Comparison of ENCODE assay signal across 8 cellular contexts in genomic region chr2:210195066-210195852, GRCh38. TPM values are rescaled to one million over a fixed set of nuclear protein-coding genes. Genes with fewer than 3 reads are reported as not detected.
DNase-seq lines count a peak whose midpoint lies in the region; ATAC-seq, FAIRE-seq and TF ChIP-seq lines count a peak whose summit lies in the region.

No MANE protein-coding gene starts in this region.

- in situ Hi-C loops in mammary epithelial cell (cut with MboI; ENCODE audit: low sequenced_read_pairs in 2 of 2) (loop anchor here (5.0 to 10.0 kb wide), 2 partner anchors 120 to 218 kb away; no protein-coding TSS in a partner anchor), HepG2 (cut with HindIII; ENCODE audit: extremely low pct_ligation_motif_present, low pct_unique_long_range_greater_than_20kb) (loop anchor here (5.0 to 25.0 kb wide), 3 partner anchors 123 to 1808 kb away; no protein-coding TSS in a partner anchor)

- H3K27me3 ChIP-seq in mammary epithelial cell (ENCODE audit: insufficient read depth, low read length) (no peaks in the 10 kb centered on the region), HepG2 (ENCODE audit: control insufficient read depth in 1 of 2, insufficient read depth in 2 of 2, low read length in 2 of 2) (no peaks in the 10 kb centered on the region), upper lobe of right lung (no peaks in the 10 kb centered on the region)

- 53% methylated on average over 8 of the region's 8 CpGs for WGBS in mammary epithelial cell (ENCODE audit: low coverage, missing lambda C conversion rate)
- 7% methylated on average over 8 of the region's 8 CpGs for WGBS in HepG2 (ENCODE audit: low lambda C conversion rate)

- POLR2A ChIA-PET in HepG2 (lab: Yijun Ruan, JAX), result interaction anchor here (1.0 kb wide), 1 partner anchor 24 kb away, joined by 4 read pairs; the partner anchor contains the start of gene KANSL1L

- CTCF ChIA-PET in mammary epithelial cell (lab: Charles Lee; ENCODE audit: low non-redundant PET) (no interaction called here), HepG2 (lab: Yijun Ruan, JAX; ENCODE audit: low intra/inter-chr PET ratio, low total read pairs) (interaction anchor here (1.0 to 5.1 kb wide), 5 partner anchors 122 to 231 kb away, joined by 3 to 66 read pairs (median 10); no protein-coding TSS in a partner anchor)

- TF ChIP-seq EP300 in HepG2 (IDR thresholded peaks at IDR 0.05; ENCODE audit: low read depth in 2 of 2, low read length in 2 of 2) (no peak), HepG2 (CRISPR knock-in tag; IDR thresholded peaks at IDR 0.05; ENCODE audit: borderline replicate concordance) (no peak)

- FAIRE-seq in HepG2 (lab: Jason Lieb, UNC), result peak; percentile 91
- no peak for FAIRE-seq in GM12891 (lab: Jason Lieb, UNC)

- H4K20me1 ChIP-seq in mammary epithelial cell (ENCODE audit: insufficient read depth, low read length), result no peaks in the 10 kb centered on the region
- H4K20me1 ChIP-seq in HepG2 (ENCODE audit: insufficient read depth, low read length), result no peaks in the 10 kb centered on the region

- no peak for TF ChIP-seq POLR2A in HepG2 (IDR thresholded peaks at IDR 0.05; ENCODE audit: insufficient read depth in 1 of 2, low read depth in 2 of 2, low read length in 2 of 2)
- no peak for TF ChIP-seq POLR2A in GM12891 (IDR thresholded peaks at IDR 0.05; ENCODE audit: low read depth, low read length)

- H3K27ac ChIP-seq in mammary epithelial cell (ENCODE audit: insufficient read depth, low read depth, low read length) (no peak overlapping the region), HepG2 (ENCODE audit: extremely low read length, insufficient read depth, low read length) (no peak overlapping the region), upper lobe of right lung (no peak overlapping the region)

- dilution Hi-C loops in mammary epithelial cell (cut with HindIII; ENCODE audit: low sequenced_read_pairs), result no loop called here

- ATAC-seq in HG02678 (IDR thresholded peaks at IDR 0.05; ENCODE audit: unreplicated experiment) (peak; percentile 27), HepG2 (peak; percentile 88), upper lobe of right lung (peak; percentile 53)

- TF ChIP-seq RAD21 in HepG2 (CRISPR knock-in tag; IDR thresholded peaks at IDR 0.05), result peak; percentile 82

- no peak overlapping the region for H3K9ac ChIP-seq in mammary epithelial cell (ENCODE audit: insufficient read depth, low read length)
- no peak overlapping the region for H3K9ac ChIP-seq in HepG2 (ENCODE audit: insufficient read depth, low read depth, low read length)

- H2AFZ ChIP-seq in mammary epithelial cell (ENCODE audit: low read depth, low read length) (no peak overlapping the region), HepG2 (ENCODE audit: low read length) (peak overlapping the region; percentile 57)

- intact Hi-C loops in mammary epithelial cell (cut with micrococcal nuclease), result loop anchor here (1.0 to 10.0 kb wide), 5 partner anchors 122 to 1790 kb away; partner anchors contain the start of genes MAP2 and PTH2R
- intact Hi-C loops in HepG2 (cut with micrococcal nuclease; ENCODE audit: unreplicated experiment), result loop anchor here (1.0 to 5.0 kb wide), 6 partner anchors 13 to 863 kb away; no protein-coding TSS in a partner anchor
- intact Hi-C loops in upper lobe of right lung (cut with DNase I), result loop anchor here (10.0 kb wide), 1 partner anchor 130 kb away; no protein-coding TSS in a partner anchor

- no peaks in the 10 kb centered on the region for H3K4me1 ChIP-seq in mammary epithelial cell (ENCODE audit: insufficient read depth, low read length)
- H3K4me1 ChIP-seq in HepG2 (ENCODE audit: insufficient read depth, low read length), result peaks cover 7% of the 10 kb centered on the region; the same call in 1 of the 2 replicates
- peaks cover 3% of the 10 kb centered on the region for H3K4me1 ChIP-seq in upper lobe of right lung

- H3K4me2 ChIP-seq in mammary epithelial cell (ENCODE audit: insufficient read depth, low read depth, low read length) (peak overlapping the region; percentile 18), HepG2 (ENCODE audit: low read depth, low read length) (peak overlapping the region; percentile 69)

- BruUV-seq in mammary epithelial cell (replicated peaks; lab: Mats Ljungman, UMichigan) (no TSS peak), HepG2 (replicated peaks; lab: Mats Ljungman, UMichigan) (no TSS peak)

- peak; percentile 66 to 71 for TF ChIP-seq CTCF in mammary epithelial cell (conservative IDR thresholded peaks at IDR 0.05 in 1 of 2, IDR thresholded peaks at IDR 0.05 in 1 of 2; ENCODE audit: extremely low read depth in 1 of 2, insufficient read depth in 1 of 2, low read depth in 1 of 2, low read length in 2 of 2)
- peak; percentile 77 for TF ChIP-seq CTCF in HepG2 (CRISPR knock-in tag; IDR thresholded peaks at IDR 0.05)
- TF ChIP-seq CTCF in upper lobe of right lung (IDR thresholded peaks at IDR 0.05), result peak; percentile 74

- H3K79me2 ChIP-seq in mammary epithelial cell (ENCODE audit: insufficient read depth, low read length) (no peaks in the 10 kb centered on the region), HepG2 (ENCODE audit: insufficient read depth, low read length) (no peaks in the 10 kb centered on the region)

- no peaks in the 10 kb centered on the region for H3K36me3 ChIP-seq in mammary epithelial cell (ENCODE audit: insufficient read depth, low read length)
- H3K36me3 ChIP-seq in HepG2 (replicated peaks in 1 of 2; ENCODE audit: control insufficient read depth in 1 of 2, insufficient read depth in 2 of 2, low read length in 2 of 2), result no peaks in the 10 kb centered on the region
- H3K36me3 ChIP-seq in upper lobe of right lung, result no peaks in the 10 kb centered on the region

- no peaks in the 10 kb centered on the region for H3K9me3 ChIP-seq in mammary epithelial cell (replicated peaks; ENCODE audit: insufficient read depth, low read length)
- no peaks in the 10 kb centered on the region for H3K9me3 ChIP-seq in HepG2 (ENCODE audit: low read length)
- H3K9me3 ChIP-seq in upper lobe of right lung, result no peaks in the 10 kb centered on the region

- no peak overlapping the region for H3K4me3 ChIP-seq in mammary epithelial cell (replicated peaks in 1 of 3; ENCODE audit: insufficient read depth in 1 of 3, low read depth in 2 of 3, low read length in 3 of 3)
- peak overlapping the region; percentile 5 to 44 (median 34); a peak in 4 of 6 replicates for H3K4me3 ChIP-seq in HepG2 (replicated peaks in 1 of 3; ENCODE audit: insufficient read depth in 1 of 3, low read depth in 2 of 3, low read length in 3 of 3)
- H3K4me3 ChIP-seq in upper lobe of right lung, result peak overlapping the region; percentile 17

- DNase-seq in DMS79 treated with DMSO at 0.1 percent for 48 hours (lab: John Stamatoyannopoulos, UW) (peak; percentile 67), NCI-H748 treated with DMSO at 0.1 percent for 48 hours (lab: John Stamatoyannopoulos, UW) (peak; percentile 65), mammary epithelial cell (no peak), HepG2 (ENCODE audit: low spot score) (peak; percentile 51), upper lobe of right lung (no peak), GM12891 (ENCODE audit: insufficient read length, low spot score) (no peak)
- no peak for DNase-seq in stimulated activated naive CD4-positive, alpha-beta T cell treated with Interleukin-2 at 50 U/mL for 16 hours (lab: John Stamatoyannopoulos, UW)

RNA-seq across cellular contexts. Expression of gene KANSL1L, which starts 24.1 kb away (rescaled TPM):
- total RNA-seq in mammary epithelial cell (10 to 100 TPM in 1 of 2 donors, 1 to 10 TPM in 1; 6.1 to 12.2 TPM), HepG2 (2016; rRNA removed; fragmentation: Illumina TruSeq; extraction: Trizol) (9.8 and 10.3 TPM in 2 replicates), upper lobe of right lung (36.3 TPM)
- polyA plus RNA-seq in mammary epithelial cell (1.6 TPM), HepG2 (2011; rRNA removed) (4.8 and 5.4 TPM in 2 replicates)
- polyA minus RNA-seq in mammary epithelial cell, result 15.8 TPM
- 35.1 and 38.9 TPM in 2 replicates for total RNA-seq in HepG2 (2016; cell fraction: cytosol; rRNA removed; fragmentation: Illumina TruSeq; extraction: Trizol; ENCODE audit: low read depth)
- total RNA-seq in HepG2 (2016; cell fraction: insoluble cytoplasmic fraction; rRNA removed; fragmentation: Illumina TruSeq; extraction: Trizol), result 8.9 and 10.1 TPM in 2 replicates
- 23.3 and 30.6 TPM in 2 replicates for total RNA-seq in HepG2 (2016; cell fraction: membrane; rRNA removed; fragmentation: Illumina TruSeq; extraction: Trizol)
- 16.6 and 16.9 TPM in 2 replicates for total RNA-seq in HepG2 (2016; cell fraction: nucleus; rRNA removed; fragmentation: Illumina TruSeq; extraction: Trizol)
- 2.0 and 2.5 TPM in 2 replicates for polyA plus RNA-seq in HepG2 (2011; cell fraction: cytosol; rRNA removed)
- 5.7 and 6.3 TPM in 2 replicates for polyA plus RNA-seq in HepG2 (2011; cell fraction: nucleus; rRNA removed)
- 4.7 and 4.9 TPM in 2 replicates for polyA plus RNA-seq in HepG2 (2012)
- 0.44 and 0.53 TPM in 2 replicates for polyA plus RNA-seq in HepG2 (2016; cell fraction: cytosol; fragmentation: Illumina TruSeq; extraction: Trizol; ENCODE audit: low read depth)
- 4.5 and 5.3 TPM in 2 replicates for polyA plus RNA-seq in HepG2 (2016; cell fraction: insoluble cytoplasmic fraction; fragmentation: Illumina TruSeq; extraction: Trizol; ENCODE audit: low read depth)
- polyA plus RNA-seq in HepG2 (2016; cell fraction: membrane; fragmentation: Illumina TruSeq; extraction: Trizol; ENCODE audit: low read depth), result 1.1 and 1.2 TPM in 2 replicates
- 8.8 and 11.2 TPM in 2 replicates for polyA plus RNA-seq in HepG2 (2016; cell fraction: nucleus; fragmentation: Illumina TruSeq; extraction: Trizol; ENCODE audit: insufficient read depth, low read depth)
- polyA minus RNA-seq in HepG2 (2011; rRNA and poly(A)+ RNA removed; ENCODE audit: low replicate concordance), result 3.5 and 5.5 TPM in 2 replicates
- polyA minus RNA-seq in HepG2 (2011; cell fraction: cytosol; rRNA and poly(A)+ RNA removed), result 7.0 and 8.4 TPM in 2 replicates
- 34.2 and 38.8 TPM in 2 replicates for polyA minus RNA-seq in HepG2 (2011; cell fraction: nucleus; rRNA and poly(A)+ RNA removed)
- 1.8 TPM for polyA plus RNA-seq in GM12891 (2012; ENCODE audit: low read depth, missing spikeins)

RNA-seq across cellular contexts. Expression of gene ACADL, which starts 30.0 kb away (rescaled TPM):
- total RNA-seq in mammary epithelial cell (under 1 TPM in 1 of 2 donors, not detected in 1; 0.50 TPM), HepG2 (2016; rRNA removed; fragmentation: Illumina TruSeq; extraction: Trizol) (not detected in 2 replicates), upper lobe of right lung (41.6 TPM)
- polyA plus RNA-seq in mammary epithelial cell (0.03 TPM), HepG2 (2011; rRNA removed) (not detected in 2 replicates)
- not detected for polyA minus RNA-seq in mammary epithelial cell
- not detected in 2 replicates for total RNA-seq in HepG2 (2016; cell fraction: cytosol; rRNA removed; fragmentation: Illumina TruSeq; extraction: Trizol; ENCODE audit: low read depth)
- not detected in 2 replicates for total RNA-seq in HepG2 (2016; cell fraction: insoluble cytoplasmic fraction; rRNA removed; fragmentation: Illumina TruSeq; extraction: Trizol)
- total RNA-seq in HepG2 (2016; cell fraction: membrane; rRNA removed; fragmentation: Illumina TruSeq; extraction: Trizol), result not detected in 2 replicates
- 0.22 TPM in 1 of 2 replicates, not detected in the other for total RNA-seq in HepG2 (2016; cell fraction: nucleus; rRNA removed; fragmentation: Illumina TruSeq; extraction: Trizol)
- polyA plus RNA-seq in HepG2 (2011; cell fraction: cytosol; rRNA removed), result not detected in 2 replicates
- polyA plus RNA-seq in HepG2 (2011; cell fraction: nucleus; rRNA removed), result not detected in 2 replicates
- polyA plus RNA-seq in HepG2 (2012), result not detected in 2 replicates
- not detected in 2 replicates for polyA plus RNA-seq in HepG2 (2016; cell fraction: cytosol; fragmentation: Illumina TruSeq; extraction: Trizol; ENCODE audit: low read depth)
- polyA plus RNA-seq in HepG2 (2016; cell fraction: insoluble cytoplasmic fraction; fragmentation: Illumina TruSeq; extraction: Trizol; ENCODE audit: low read depth), result not detected in 2 replicates
- polyA plus RNA-seq in HepG2 (2016; cell fraction: membrane; fragmentation: Illumina TruSeq; extraction: Trizol; ENCODE audit: low read depth), result not detected in 2 replicates
- not detected in 2 replicates for polyA plus RNA-seq in HepG2 (2016; cell fraction: nucleus; fragmentation: Illumina TruSeq; extraction: Trizol; ENCODE audit: insufficient read depth, low read depth)
- not detected in 2 replicates for polyA minus RNA-seq in HepG2 (2011; rRNA and poly(A)+ RNA removed; ENCODE audit: low replicate concordance)
- not detected in 2 replicates for polyA minus RNA-seq in HepG2 (2011; cell fraction: cytosol; rRNA and poly(A)+ RNA removed)
- polyA minus RNA-seq in HepG2 (2011; cell fraction: nucleus; rRNA and poly(A)+ RNA removed), result not detected in 2 replicates
- polyA plus RNA-seq in GM12891 (2012; ENCODE audit: low read depth, missing spikeins), result not detected

Comparison
In these comparisons a context has a peak if more than half of its experiments do, and no peak if none do; other contexts are left out.
1. DNase-seq: peak in DMS79 treated with DMSO at 0.1 percent for 48 hours (single experiment), NCI-H748 treated with DMSO at 0.1 percent for 48 hours (single experiment) and HepG2 (single experiment); none in mammary epithelial cell (single experiment), upper lobe of right lung (single experiment), stimulated activated naive CD4-positive, alpha-beta T cell treated with Interleukin-2 at 50 U/mL for 16 hours (single experiment) and GM12891 (single experiment).
2. ATAC-seq: peak in every context shown above with its lines; median percentile 88 in HepG2; 53 in upper lobe of right lung; 27 in HG02678.
3. H3K4me3 ChIP-seq: peak in HepG2 (3 of 3) and upper lobe of right lung (single experiment); none in mammary epithelial cell (0 of 3).
4. RNA of gene ACADL, which starts 30.0 kb away (total RNA-seq): 41.6 TPM in upper lobe of right lung (single experiment); 0.50 TPM in mammary epithelial cell and 0.22 TPM in HepG2; every median in the first group is over 10 times any median in the second.
5. Peak in every context shown above with its lines, with median percentiles within 50 percentile points of each other: CTCF ChIP-seq.